Comparison of ENCODE assay signal across 8 cellular contexts in genomic region chr14:21917699-21918436, GRCh38.
A peak's percentile ranks its signal among the peaks of the same experiment; 100 is the strongest.
DNase-seq lines count a peak whose midpoint lies in the region; ATAC-seq and TF ChIP-seq lines count a peak whose summit lies in the region.

No MANE protein-coding gene starts in this region.

- no peaks in the 10 kb centered on the region for H3K27me3 ChIP-seq in CD8-positive, alpha-beta T cell (ENCODE audit: insufficient read depth, low read length)

- no peak overlapping the region for H3K27ac ChIP-seq in CD8-positive, alpha-beta T cell (ENCODE audit: low read depth, low read length)
- no peak overlapping the region for H3K27ac ChIP-seq in substantia nigra (ENCODE audit: low read depth, low read length, poor library complexity, severe bottlenecking)

- POLR2A ChIA-PET in CD8-positive, alpha-beta T cell (lab: Charles Lee) = interaction anchor here (0.7 to 2.3 kb wide), 8 partner anchors 11 to 652 kb away, joined by 3 to 9 read pairs (median 5); no protein-coding TSS in a partner anchor

- H3K4me3 Mint-ChIP-seq in CD8-positive, alpha-beta T cell = peak overlapping the region; percentile 83
- H3K4me3 Mint-ChIP-seq in effector memory CD8-positive, alpha-beta T cell = peak overlapping the region; percentile 68 to 72

- H3K4me1 ChIP-seq in CD8-positive, alpha-beta T cell (ENCODE audit: insufficient read depth, low read length) = peaks cover 36% of the 10 kb centered on the region
- no peaks in the 10 kb centered on the region for H3K4me1 ChIP-seq in mucosa of descending colon (ENCODE audit: low read depth)

- TF ChIP-seq CTCF in CD8-positive, alpha-beta T cell (IDR thresholded peaks at IDR 0.05) = peak; percentile 79
- peak; percentile 29 for TF ChIP-seq CTCF in mucosa of descending colon (IDR thresholded peaks at IDR 0.05)

- DNase-seq in CD8-positive, alpha-beta T cell = peak in 6 of 7 experiments; percentile 38 to 68 (median 60)
- DNase-seq in NCI-H1105 (lab: John Stamatoyannopoulos, UW) = peak; percentile 35
- DNase-seq in activated CD4-positive, alpha-beta T cell treated with anti-CD3 and anti-CD28 coated beads for 48 hours = peak; percentile 67
- DNase-seq in effector memory CD8-positive, alpha-beta T cell = peak; percentile 50 to 56 (median 51)
- peak in 1 of 3 donors; percentile 79 for DNase-seq in mucosa of descending colon
- peak in 30 of 49 donors; percentile 2 to 59 (median 25) for DNase-seq in substantia nigra (lab: John Stamatoyannopoulos, UW)
- DNase-seq in cerebellar nuclear complex (lab: John Stamatoyannopoulos, UW) = no peak

- intact Hi-C loops in CD8-positive, alpha-beta T cell (cut with DNase I, micrococcal nuclease) = loop anchor here (1.0 to 10.0 kb wide), 10 partner anchors 15 to 654 kb away; no protein-coding TSS in a partner anchor
- intact Hi-C loops in mucosa of descending colon (cut with DNase I, micrococcal nuclease) = no loop called here

- peak; percentile 55 for ATAC-seq in CD8-positive, alpha-beta T cell
- peak; percentile 62 for ATAC-seq in GM19463 (IDR thresholded peaks at IDR 0.05; ENCODE audit: unreplicated experiment)
- ATAC-seq in effector memory CD8-positive, alpha-beta T cell (replicated peaks) = peak; percentile 66
- ATAC-seq in mucosa of descending colon = peak; percentile 69

- no peaks in the 10 kb centered on the region for H3K9me3 Mint-ChIP-seq in CD8-positive, alpha-beta T cell
- H3K9me3 Mint-ChIP-seq in effector memory CD8-positive, alpha-beta T cell = no peaks in the 10 kb centered on the region

- H3K27ac Mint-ChIP-seq in CD8-positive, alpha-beta T cell = peak overlapping the region; percentile 91
- H3K27ac Mint-ChIP-seq in effector memory CD8-positive, alpha-beta T cell = peak overlapping the region; percentile 53 to 65

- H3K9me3 ChIP-seq in CD8-positive, alpha-beta T cell (ENCODE audit: low read length) = no peaks in the 10 kb centered on the region
- no peaks in the 10 kb centered on the region for H3K9me3 ChIP-seq in mucosa of descending colon

- peaks cover 51% of the 10 kb centered on the region for H3K4me1 Mint-ChIP-seq in CD8-positive, alpha-beta T cell (ENCODE audit: low read depth)
- peaks cover 9 to 30% of the 10 kb centered on the region in 2 donors for H3K4me1 Mint-ChIP-seq in effector memory CD8-positive, alpha-beta T cell (ENCODE audit: low read depth in 2 of 2)

- peaks cover 2% of the 10 kb centered on the region for H3K36me3 Mint-ChIP-seq in CD8-positive, alpha-beta T cell
- H3K36me3 Mint-ChIP-seq in effector memory CD8-positive, alpha-beta T cell (ENCODE audit: insufficient read depth) = peaks cover 3% of the 10 kb centered on the region

- H3K4me3 ChIP-seq in CD8-positive, alpha-beta T cell (ENCODE audit: low read depth, low read length) = peak overlapping the region; percentile 14
- no peak overlapping the region for H3K4me3 ChIP-seq in mucosa of descending colon

- CTCF ChIA-PET in CD8-positive, alpha-beta T cell (lab: Charles Lee) = interaction anchor here (0.6 to 5.5 kb wide), 46 partner anchors 8 to 735 kb away, joined by 3 to 30 read pairs (median 4); no protein-coding TSS in a partner anchor

- H3K27me3 Mint-ChIP-seq in CD8-positive, alpha-beta T cell (ENCODE audit: low read depth) = no peaks in the 10 kb centered on the region
- H3K27me3 Mint-ChIP-seq in effector memory CD8-positive, alpha-beta T cell = no peaks in the 10 kb centered on the region

- no peaks in the 10 kb centered on the region for H3K36me3 ChIP-seq in CD8-positive, alpha-beta T cell (ENCODE audit: insufficient read depth, low read length)
- no peaks in the 10 kb centered on the region for H3K36me3 ChIP-seq in mucosa of descending colon (ENCODE audit: low read depth)

Comparison
In these comparisons a context has a peak if more than half of its experiments do, and no peak if none do; other contexts are left out.
1. DNase-seq: peak in CD8-positive, alpha-beta T cell (6 of 7), NCI-H1105 (single experiment), activated CD4-positive, alpha-beta T cell treated with anti-CD3 and anti-CD28 coated beads for 48 hours (single experiment), effector memory CD8-positive, alpha-beta T cell (3 of 3) and substantia nigra (30 of 49); none in cerebellar nuclear complex (0 of 2).
2. intact Hi-C loops: an anchor here in CD8-positive, alpha-beta T cell (1.0 to 10.0 kb wide); none called in mucosa of descending colon.
3. Peak in every context shown above with its lines, with median percentiles within 50 percentile points of each other: ATAC-seq.